Comparison of ENCODE assay signal across 1 cellular context in genomic region chr1:229664133-229664689, GRCh38.
A peak's percentile ranks its signal among the peaks of the same experiment; 100 is the strongest.
TF ChIP-seq lines count a peak whose summit lies in the region.

No MANE protein-coding gene starts in this region.

TF ChIP-seq in SK-N-SH, 30 proteins besides CTCF, POLR2A, EP300 and RAD21 (continued from another document):
- TF ChIP-seq, protein P1, sequence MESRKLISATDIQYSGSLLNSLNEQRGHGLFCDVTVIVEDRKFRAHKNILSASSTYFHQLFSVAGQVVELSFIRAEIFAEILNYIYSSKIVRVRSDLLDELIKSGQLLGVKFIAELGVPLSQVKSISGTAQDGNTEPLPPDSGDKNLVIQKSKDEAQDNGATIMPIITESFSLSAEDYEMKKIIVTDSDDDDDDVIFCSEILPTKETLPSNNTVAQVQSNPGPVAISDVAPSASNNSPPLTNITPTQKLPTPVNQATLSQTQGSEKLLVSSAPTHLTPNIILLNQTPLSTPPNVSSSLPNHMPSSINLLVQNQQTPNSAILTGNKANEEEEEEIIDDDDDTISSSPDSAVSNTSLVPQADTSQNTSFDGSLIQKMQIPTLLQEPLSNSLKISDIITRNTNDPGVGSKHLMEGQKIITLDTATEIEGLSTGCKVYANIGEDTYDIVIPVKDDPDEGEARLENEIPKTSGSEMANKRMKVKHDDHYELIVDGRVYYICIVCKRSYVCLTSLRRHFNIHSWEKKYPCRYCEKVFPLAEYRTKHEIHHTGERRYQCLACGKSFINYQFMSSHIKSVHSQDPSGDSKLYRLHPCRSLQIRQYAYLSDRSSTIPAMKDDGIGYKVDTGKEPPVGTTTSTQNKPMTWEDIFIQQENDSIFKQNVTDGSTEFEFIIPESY (IDR thresholded peaks at IDR 0.05; ENCODE audit: borderline replicate concordance, low read depth) = no peak
- TF ChIP-seq POLR2AphosphoS5 (IDR thresholded peaks at IDR 0.05; ENCODE audit: low read depth, low read length) (no peak), TAF1 (IDR thresholded peaks at IDR 0.05; ENCODE audit: borderline replicate concordance, low read depth, low read length) (no peak), NRF1 (IDR thresholded peaks at IDR 0.05; ENCODE audit: low read depth, low read length) (no peak), RXRA (IDR thresholded peaks at IDR 0.05; ENCODE audit: borderline replicate concordance, low read depth) (no peak), ELF1 (IDR thresholded peaks at IDR 0.05) (no peak), USF2 (IDR thresholded peaks at IDR 0.05; ENCODE audit: borderline replicate concordance, low read depth, low read length) (no peak), CHD2 (IDR thresholded peaks at IDR 0.05; ENCODE audit: low read length, partially characterized antibody) (peak; percentile 7), USF1 (IDR thresholded peaks at IDR 0.05; ENCODE audit: borderline replicate concordance, low read depth) (no peak), MXI1 (IDR thresholded peaks at IDR 0.05; ENCODE audit: low read depth, low read length) (0 out of 2 replicates have a peak, but pooled peaks have one; percentile 30)
